9 cellular contexts compared by ENCODE assay signal in the genomic region with DNA sequence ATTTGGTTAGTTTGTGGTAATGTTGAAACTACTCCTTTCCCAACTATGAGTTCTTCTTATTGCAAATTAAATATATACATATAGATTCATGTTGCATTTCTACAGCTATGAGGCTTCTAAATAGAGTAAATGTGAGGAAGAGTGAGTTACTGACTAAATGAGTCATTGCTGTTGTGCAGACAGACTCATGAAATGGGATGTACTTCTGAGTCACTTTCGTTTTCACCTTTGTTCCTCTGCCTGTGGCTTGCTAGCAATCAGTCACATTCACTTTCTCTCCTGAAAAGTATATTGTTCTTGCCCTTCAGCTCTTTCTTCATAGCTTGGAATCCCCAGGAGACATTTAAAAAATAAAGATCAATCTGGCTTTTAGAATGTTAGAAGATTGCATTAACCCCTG.
DNase-seq lines count a peak whose midpoint lies in the region; ATAC-seq, FAIRE-seq and TF ChIP-seq lines count a peak whose summit lies in the region.
"Had no signal": no experiment of that assay in that cellular context is flagged by ENCODE, and none has a peak within 500 bp of the region (broad histone marks: within the 10 kb centered on the region; RNA-seq: fewer than 3 reads in every experiment).

No MANE protein-coding gene starts in this region.

- CTCF ChIA-PET in activated CD8-positive, alpha-beta T cell treated with anti-CD3 and anti-CD28 coated beads, Interleukin-2, amount 10 ng/mL, durations not matched to agents 7 days and 5 days (lab: Charles Lee) = no interaction called here

- H3K27ac Mint-ChIP-seq in activated CD8-positive, alpha-beta T cell treated with anti-CD3 and anti-CD28 coated beads, Interleukin-2, amount 10 ng/mL, durations not matched to agents 7 days and 5 days = no peak overlapping the region

- H3K4me3 Mint-ChIP-seq in activated CD8-positive, alpha-beta T cell treated with anti-CD3 and anti-CD28 coated beads, Interleukin-2, amount 10 ng/mL, durations not matched to agents 7 days and 5 days = no peak overlapping the region

- peak; percentile 96 for FAIRE-seq in GM12891 (lab: Jason Lieb, UNC)
- peak; percentile 76 for FAIRE-seq in urothelium cell line (lab: Jason Lieb, UNC)
- FAIRE-seq: endometrium had no signal

- H3K27me3 Mint-ChIP-seq in activated CD8-positive, alpha-beta T cell treated with anti-CD3 and anti-CD28 coated beads, Interleukin-2, amount 10 ng/mL, durations not matched to agents 7 days and 5 days (ENCODE audit: low read depth) = no peaks in the 10 kb centered on the region

- peak; percentile 5 for DNase-seq in GM12891 (ENCODE audit: insufficient read length, low spot score)
- peak; percentile 22 for DNase-seq in activated CD8-positive, alpha-beta T cell treated with anti-CD3 and anti-CD28 coated beads, Interleukin-2, amount 10 ng/mL, durations not matched to agents 7 days and 5 days
- DNase-seq in urothelium cell line (ENCODE audit: low spot score) = peak; percentile 62
- DNase-seq in activated effector memory CD4-positive, alpha-beta T cell treated with Interleukin-2 at 50 U/mL for 16 hours = no peak
- DNase-seq in foreskin melanocyte = no peak
- no peak for DNase-seq in activated T-cell treated with anti-CD3 and anti-CD28 coated beads, Interleukin-2, amount 50 U/mL, for 48 hours

- ATAC-seq in GM21367 (IDR thresholded peaks at IDR 0.05; ENCODE audit: unreplicated experiment) = peak; percentile 100
- ATAC-seq in HG03520 (IDR thresholded peaks at IDR 0.05; ENCODE audit: unreplicated experiment) = peak; percentile 100
- ATAC-seq in activated CD8-positive, alpha-beta T cell treated with anti-CD3 and anti-CD28 coated beads, Interleukin-2, amount 10 ng/mL, durations not matched to agents 7 days and 5 days = peak; percentile 90

- H3K36me3 Mint-ChIP-seq in activated CD8-positive, alpha-beta T cell treated with anti-CD3 and anti-CD28 coated beads, Interleukin-2, amount 10 ng/mL, durations not matched to agents 7 days and 5 days (ENCODE audit: low read depth) = no peaks in the 10 kb centered on the region

- TF ChIP-seq POLR2A in GM12891 (IDR thresholded peaks at IDR 0.05; ENCODE audit: low read depth, low read length) = no peak

- peaks cover 4% of the 10 kb centered on the region for H3K9me3 Mint-ChIP-seq in activated CD8-positive, alpha-beta T cell treated with anti-CD3 and anti-CD28 coated beads, Interleukin-2, amount 10 ng/mL, durations not matched to agents 7 days and 5 days (ENCODE audit: insufficient read depth)

- POLR2A ChIA-PET in activated CD8-positive, alpha-beta T cell treated with anti-CD3 and anti-CD28 coated beads, Interleukin-2, amount 10 ng/mL, durations not matched to agents 7 days and 5 days (lab: Charles Lee) = no interaction called here

- H3K4me1 Mint-ChIP-seq in activated CD8-positive, alpha-beta T cell treated with anti-CD3 and anti-CD28 coated beads, Interleukin-2, amount 10 ng/mL, durations not matched to agents 7 days and 5 days (ENCODE audit: low read depth) = peaks cover 5% of the 10 kb centered on the region

TF ChIP-seq in GM12891, 5 proteins besides CTCF, POLR2A, EP300 and RAD21:
- TF ChIP-seq SPI1 (IDR thresholded peaks at IDR 0.05; ENCODE audit: low read depth, low read length) (peak; percentile 44), TAF1 (IDR thresholded peaks at IDR 0.05; ENCODE audit: low read depth, low read length) (no peak)

Comparison
In these comparisons a context has a peak if more than half of its experiments do, and no peak if none do; other contexts are left out.
1. DNase-seq: peak in GM12891 (single experiment), activated CD8-positive, alpha-beta T cell treated with anti-CD3 and anti-CD28 coated beads, Interleukin-2, amount 10 ng/mL, durations not matched to agents 7 days and 5 days (single experiment) and urothelium cell line (single experiment); none in activated effector memory CD4-positive, alpha-beta T cell treated with Interleukin-2 at 50 U/mL for 16 hours (single experiment), foreskin melanocyte (single experiment) and activated T-cell treated with anti-CD3 and anti-CD28 coated beads, Interleukin-2, amount 50 U/mL, for 48 hours (0 of 2).
2. Peak in every context shown above with its lines, with median percentiles within 50 percentile points of each other: ATAC-seq.